ENCODE assay signal across 8 cellular contexts in genomic region chr5:141651728-141652105, GRCh38. TPM values are rescaled to one million over a fixed set of nuclear protein-coding genes. Genes with fewer than 3 reads are reported as not detected.
A peak's percentile ranks its signal among the peaks of the same experiment; 100 is the strongest.
DNase-seq lines count a peak whose midpoint lies in the region; ATAC-seq, FAIRE-seq and TF ChIP-seq lines count a peak whose summit lies in the region.

No MANE protein-coding gene starts in this region.

- intact Hi-C loops in upper lobe of right lung (cut with DNase I) = no loop called here

- peak overlapping the region; percentile 93 for H3K4me3 Mint-ChIP-seq in activated naive CD4-positive, alpha-beta T cell treated with anti-CD3 and anti-CD28 coated beads, Interleukin-2, amount 50 U/mL, for 24 hours
- H3K4me3 Mint-ChIP-seq in memory B cell = peak overlapping the region; percentile 98

- no peaks in the 10 kb centered on the region for H3K9me3 ChIP-seq in upper lobe of right lung

- ATAC-seq in memory B cell (ENCODE audit: low read depth) = no peak
- ATAC-seq in upper lobe of right lung = no peak
- ATAC-seq in GM21423 (IDR thresholded peaks at IDR 0.05; ENCODE audit: unreplicated experiment) = no peak
- ATAC-seq in GM19328 (IDR thresholded peaks at IDR 0.05; ENCODE audit: unreplicated experiment) = no peak
- no peak for ATAC-seq in GM19035 (IDR thresholded peaks at IDR 0.05; ENCODE audit: unreplicated experiment)

- peaks cover 46% of the 10 kb centered on the region for H3K4me1 Mint-ChIP-seq in activated naive CD4-positive, alpha-beta T cell treated with anti-CD3 and anti-CD28 coated beads, Interleukin-2, amount 50 U/mL, for 24 hours
- H3K4me1 Mint-ChIP-seq in memory B cell = peaks cover 29% of the 10 kb centered on the region

- H3K9me3 Mint-ChIP-seq in activated naive CD4-positive, alpha-beta T cell treated with anti-CD3 and anti-CD28 coated beads, Interleukin-2, amount 50 U/mL, for 24 hours = no peaks in the 10 kb centered on the region
- no peaks in the 10 kb centered on the region for H3K9me3 Mint-ChIP-seq in memory B cell

- peak overlapping the region; percentile 64 for H3K4me3 ChIP-seq in bronchial epithelial cell (ENCODE audit: low read depth, low read length)
- H3K4me3 ChIP-seq in upper lobe of right lung = peak overlapping the region; percentile 68

- no peaks in the 10 kb centered on the region for H3K27me3 Mint-ChIP-seq in activated naive CD4-positive, alpha-beta T cell treated with anti-CD3 and anti-CD28 coated beads, Interleukin-2, amount 50 U/mL, for 24 hours
- peaks cover 11% of the 10 kb centered on the region for H3K27me3 Mint-ChIP-seq in memory B cell

- no peak for FAIRE-seq in bronchial epithelial cell (lab: Jason Lieb, UNC)

- H3K4me1 ChIP-seq in upper lobe of right lung = peaks cover 4% of the 10 kb centered on the region

- H3K36me3 ChIP-seq in bronchial epithelial cell (ENCODE audit: control insufficient read depth, insufficient read depth, low read length) (peaks cover 16% of the 10 kb centered on the region), upper lobe of right lung (peaks cover 5% of the 10 kb centered on the region)

- H3K27ac Mint-ChIP-seq in activated naive CD4-positive, alpha-beta T cell treated with anti-CD3 and anti-CD28 coated beads, Interleukin-2, amount 50 U/mL, for 24 hours = peak overlapping the region; percentile 86
- H3K27ac Mint-ChIP-seq in memory B cell = peak overlapping the region; percentile 88

- no peaks in the 10 kb centered on the region for H3K27me3 ChIP-seq in bronchial epithelial cell (ENCODE audit: control insufficient read depth, insufficient read depth, low read length)
- H3K27me3 ChIP-seq in upper lobe of right lung = no peaks in the 10 kb centered on the region

- peak overlapping the region; percentile 67 for H3K27ac ChIP-seq in upper lobe of right lung

- H3K36me3 Mint-ChIP-seq in activated naive CD4-positive, alpha-beta T cell treated with anti-CD3 and anti-CD28 coated beads, Interleukin-2, amount 50 U/mL, for 24 hours = no peaks in the 10 kb centered on the region
- H3K36me3 Mint-ChIP-seq in memory B cell = peaks cover 6% of the 10 kb centered on the region

- no peak for DNase-seq in activated naive CD4-positive, alpha-beta T cell treated with Interleukin-2 at 50 U/mL for 16 hours
- peak; percentile 15 for DNase-seq in bronchial epithelial cell (ENCODE audit: low read depth)
- no peak for DNase-seq in memory B cell (ENCODE audit: low spot score in 2 of 2)
- no peak for DNase-seq in upper lobe of right lung

- TF ChIP-seq CTCF in bronchial epithelial cell (IDR thresholded peaks at IDR 0.05; ENCODE audit: insufficient read depth, low read length, severe bottlenecking) = no peak
- TF ChIP-seq CTCF in upper lobe of right lung (IDR thresholded peaks at IDR 0.05) = no peak

RNA-seq across cellular contexts. Expression of gene FCHSD1, which starts 0.5 kb away (rescaled TPM):
- total RNA-seq in bronchial epithelial cell = 14.2 and 17.2 TPM in 2 replicates
- 13.6 TPM for total RNA-seq in upper lobe of right lung

RNA-seq across cellular contexts. Expression of gene RELL2, which starts 14.9 kb away (rescaled TPM):
- total RNA-seq in bronchial epithelial cell = 14.2 and 16.6 TPM in 2 replicates
- 6.1 TPM for total RNA-seq in upper lobe of right lung

RNA-seq across cellular contexts. Expression of gene HDAC3, which starts 15.1 kb away (rescaled TPM):
- total RNA-seq in bronchial epithelial cell (72.7 and 87.1 TPM in 2 replicates), upper lobe of right lung (42.1 TPM)

RNA-seq across cellular contexts. Expression of gene ARAP3, which starts 30.3 kb away (rescaled TPM):
- total RNA-seq in bronchial epithelial cell = 3.7 and 4.0 TPM in 2 replicates
- 42.4 TPM for total RNA-seq in upper lobe of right lung

RNA-seq across cellular contexts. Expression of gene DIAPH1, which starts 32.9 kb away (rescaled TPM):
- total RNA-seq in bronchial epithelial cell = 48.2 and 57.1 TPM in 2 replicates
- 118 TPM for total RNA-seq in upper lobe of right lung
